8 cellular contexts compared by ENCODE assay signal in the genomic region with DNA sequence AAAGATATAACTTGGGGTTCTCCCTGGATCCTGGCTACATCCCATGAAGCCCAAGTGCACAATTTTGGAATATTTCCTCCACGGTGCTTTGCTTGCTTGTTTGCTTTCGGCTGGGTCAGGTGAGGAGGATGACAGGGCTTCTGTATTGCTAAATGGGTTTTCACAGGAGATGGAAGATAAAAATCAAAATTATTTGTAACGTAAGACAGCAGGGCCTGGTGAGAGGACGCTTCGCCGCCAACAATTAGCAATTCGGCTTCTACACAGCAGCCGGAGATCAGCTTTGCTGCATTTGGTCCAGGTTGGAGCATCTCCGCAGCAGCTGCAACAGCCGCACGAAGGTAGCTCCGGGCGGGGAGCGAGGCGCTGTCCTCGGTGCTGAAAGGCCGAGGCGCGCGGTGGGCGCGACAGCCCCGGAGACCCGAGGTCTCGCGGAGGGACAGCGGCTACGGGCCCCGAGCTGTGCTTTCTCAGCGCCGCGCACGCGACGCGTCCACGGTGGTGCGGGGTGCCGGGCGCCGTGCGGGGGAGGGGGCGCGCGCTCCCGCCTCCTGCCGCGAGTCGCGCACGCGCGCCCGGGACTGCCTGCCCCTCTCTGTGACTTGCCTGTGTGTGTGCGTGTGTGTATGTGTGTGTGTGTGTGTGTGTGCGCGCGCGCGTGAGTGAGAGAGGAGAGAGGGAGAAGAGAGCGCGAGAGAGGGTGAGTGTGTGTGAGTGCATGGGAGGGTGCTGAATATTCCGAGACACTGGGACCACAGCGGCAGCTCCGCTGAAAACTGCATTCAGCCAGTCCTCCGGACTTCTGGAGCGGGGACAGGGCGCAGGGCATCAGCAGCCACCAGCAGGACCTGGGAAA. TPM values are rescaled to one million over a fixed set of nuclear protein-coding genes. Genes with fewer than 3 reads are reported as not detected.
DNase-seq lines count a peak whose midpoint lies in the region; ATAC-seq and TF ChIP-seq lines count a peak whose summit lies in the region.

Gene GRIA2, plus strand, starts transcription at position 703 of the 856 bp plus-strand sequence. CDS start 315 bp downstream, outside the sequence.

- H3K4me2 ChIP-seq in PC-9: peak within 1 kb of the TSS; percentile 53; the same call in 1 of the 2 replicates

- no peaks in the 10 kb centered on the region for H3K9me3 ChIP-seq in PC-9 (ENCODE audit: insufficient read depth, low read depth)
- H3K9me3 ChIP-seq in lower lobe of right lung: no peaks in the 10 kb centered on the region
- H3K9me3 ChIP-seq in tibial nerve: no peaks in the 10 kb centered on the region

- no peaks in the 10 kb centered on the region for H3K79me2 ChIP-seq in PC-9 (ENCODE audit: low read depth)

- TF ChIP-seq POLR2A in tibial nerve (IDR thresholded peaks at IDR 0.05): no peak

- H3K36me3 ChIP-seq in PC-9 (ENCODE audit: low read depth) (no peaks in the 10 kb centered on the region), lower lobe of right lung (no peaks in the 10 kb centered on the region), tibial nerve (no peaks in the 10 kb centered on the region)

- no peaks in the 10 kb centered on the region for H3K4me1 ChIP-seq in PC-9 (replicated peaks; ENCODE audit: insufficient read depth)
- no peaks in the 10 kb centered on the region for H3K4me1 ChIP-seq in lower lobe of right lung
- H3K4me1 ChIP-seq in tibial nerve: peaks cover 0 to 35% (median 8%) of the 10 kb centered on the region in 4 donors

- no peak within 1 kb of the TSS for H3K27ac ChIP-seq in PC-9
- no peak within 1 kb of the TSS for H3K27ac ChIP-seq in lower lobe of right lung
- H3K27ac ChIP-seq in tibial nerve: peak within 1 kb of the TSS in 2 of 4 donors; percentile 72 to 82

- BruUV-seq in PC-9 (replicated peaks; lab: Mats Ljungman, UMichigan): no TSS peak

- no peaks in the 10 kb centered on the region for H3F3A ChIP-seq in PC-9 (ENCODE audit: insufficient read depth, low read depth)

- TF ChIP-seq EP300 in tibial nerve (IDR thresholded peaks at IDR 0.05): no peak

- 4 to 7% methylated on average over 48 to 62 of the region's 68 CpGs for WGBS in tibial nerve, 2 donors

- H3K4me3 ChIP-seq in HFF-Myc (replicated peaks; ENCODE audit: low read depth, low read length) (0 out of 2 replicates have a peak within 1 kb of the TSS, but pooled peaks have one; percentile 7), PC-9 (no peak within 1 kb of the TSS; the same call in 1 of the 2 replicates), lower lobe of right lung (no peak within 1 kb of the TSS), tibial nerve (peak within 1 kb of the TSS in 3 of 4 donors; percentile 32 to 59 (median 52))

- CTCF ChIA-PET in PC-9 (lab: Charles Lee): interaction anchor here (0.7 kb wide), 1 partner anchor 595 kb away, joined by 3 read pairs; no protein-coding TSS in a partner anchor

- POLR2A ChIA-PET in PC-9 (lab: Charles Lee; ENCODE audit: unreplicated experiment): interaction anchor here (0.6 kb wide), 1 partner anchor 112 kb away, joined by 3 read pairs; no protein-coding TSS in a partner anchor

- H3K9me2 ChIP-seq in PC-9 (ENCODE audit: insufficient read depth): no peaks in the 10 kb centered on the region

- H4K20me1 ChIP-seq in PC-9 (ENCODE audit: insufficient read depth): no peaks in the 10 kb centered on the region

- no peak within 1 kb of the TSS for H2AFZ ChIP-seq in PC-9

- intact Hi-C loops in PC-9 (cut with micrococcal nuclease; ENCODE audit: unreplicated experiment) (loop anchor here (10.0 kb wide), 1 partner anchor 955 kb away; the partner anchor contains the start of gene GASK1B), lower lobe of right lung (cut with DNase I) (no loop called here)

- H3K27me3 ChIP-seq in PC-9 (ENCODE audit: insufficient read depth, low read depth) (no peaks in the 10 kb centered on the region), lower lobe of right lung (ENCODE audit: low read depth) (peaks cover 47% of the 10 kb centered on the region), tibial nerve (peaks cover 0 to 37% of the 10 kb centered on the region in 2 donors)

- TF ChIP-seq CTCF in HFF-Myc (IDR thresholded peaks at IDR 0.05; ENCODE audit: low read depth, low read length, missing control alignments) (no peak), PC-9 (conservative IDR thresholded peaks at IDR 0.05) (no peak), lower lobe of right lung (IDR thresholded peaks at IDR 0.05) (no peak), tibial nerve (IDR thresholded peaks at IDR 0.05) (no peak)

- DNase-seq in CD1c-positive myeloid dendritic cell (ENCODE audit: extremely low spot score) (peak; percentile 39), HFF-Myc (ENCODE audit: extremely low read depth, low read depth) (peak; percentile 19), PC-9 (peak in 1 of 2 experiments; percentile 72), ecto neural progenitor cell (ENCODE audit: low spot score) (peak; percentile 91), lower lobe of right lung (peak; percentile 53), tibial nerve (ENCODE audit: low spot score in 2 of 2) (no peak)

- ATAC-seq in lower lobe of right lung (peak; percentile 77 to 92), GM18861 (IDR thresholded peaks at IDR 0.05; ENCODE audit: unreplicated experiment) (no peak), GM21367 (IDR thresholded peaks at IDR 0.05; ENCODE audit: unreplicated experiment) (no peak)

RNA-seq across cellular contexts. Expression of gene GRIA2, which starts in this region (rescaled TPM):
- total RNA-seq in PC-9 (2021) (not detected in 2 replicates), lower lobe of right lung (not detected), tibial nerve (10 to 100 TPM in 2 of 4 donors, 1 to 10 TPM in 2; 4.5 to 21.6 (median 9.8) TPM)

Comparison
In these comparisons a context has a peak if more than half of its experiments do, and no peak if none do; other contexts are left out.
1. Peak in DNase-seq and ATAC-seq in lower lobe of right lung; RNA of the gene not detected or under 1 TPM.
2. DNase-seq: peak in CD1c-positive myeloid dendritic cell (single experiment), HFF-Myc (single experiment) and ecto neural progenitor cell (single experiment); none in tibial nerve (0 of 2).
3. H3K4me3 ChIP-seq: peak in HFF-Myc (single experiment) and tibial nerve (3 of 4); none in PC-9 (single experiment) and lower lobe of right lung (single experiment).